8 cellular contexts compared by ENCODE assay signal in the genomic region with DNA sequence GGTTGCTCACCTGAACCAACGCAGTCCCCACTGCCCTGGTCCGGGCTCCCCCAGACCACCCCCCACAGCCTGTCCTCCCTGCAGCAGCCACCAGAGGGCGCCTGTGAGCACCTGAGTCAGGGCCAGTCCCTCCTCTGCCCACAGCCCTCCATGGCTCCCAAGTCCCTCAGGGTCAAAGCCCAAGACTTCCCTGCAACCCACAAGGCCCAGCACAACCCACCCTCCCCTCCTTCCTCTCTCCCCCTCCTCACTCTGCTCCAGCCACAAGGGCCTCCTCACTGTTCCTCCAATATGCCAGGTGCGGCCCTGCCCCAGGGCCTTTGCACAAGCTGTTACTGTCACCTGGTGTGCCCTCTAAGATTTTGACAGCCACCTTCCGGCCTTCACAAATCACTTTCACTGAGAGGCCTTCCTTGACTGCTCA. TPM values are rescaled to one million over a fixed set of nuclear protein-coding genes. Genes with fewer than 3 reads are reported as not detected.
A peak's percentile ranks its signal among the peaks of the same experiment; 100 is the strongest.
DNase-seq lines count a peak whose midpoint lies in the region; ATAC-seq and TF ChIP-seq lines count a peak whose summit lies in the region.

No MANE protein-coding gene starts in this region.

- no peaks in the 10 kb centered on the region for H3K36me3 ChIP-seq in sigmoid colon
- H3K36me3 ChIP-seq in ovary, result no peaks in the 10 kb centered on the region

- peaks cover 26% of the 10 kb centered on the region for H3K4me1 Mint-ChIP-seq in activated CD4-positive, alpha-beta T cell treated with anti-CD3 and anti-CD28 coated beads, Interleukin-2, amount 10 ng/mL, durations not matched to agents 7 days and 5 days

- H3K36me3 Mint-ChIP-seq in activated CD4-positive, alpha-beta T cell treated with anti-CD3 and anti-CD28 coated beads, Interleukin-2, amount 10 ng/mL, durations not matched to agents 7 days and 5 days (ENCODE audit: low read depth), result peaks cover 27% of the 10 kb centered on the region

- H3K4me1 ChIP-seq in sigmoid colon (no peaks in the 10 kb centered on the region), ovary (ENCODE audit: insufficient read depth) (peaks cover 5% of the 10 kb centered on the region)

- TF ChIP-seq EP300 in sigmoid colon (IDR thresholded peaks at IDR 0.05) (no peak), ovary (IDR thresholded peaks at IDR 0.05) (no peak)

- H3K27ac ChIP-seq in sigmoid colon (no peak overlapping the region), ovary (no peak overlapping the region)

- CTCF ChIA-PET in activated CD4-positive, alpha-beta T cell treated with anti-CD3 and anti-CD28 coated beads, Interleukin-2, amount 10 ng/mL, durations not matched to agents 7 days and 5 days (lab: Charles Lee), result interaction anchor here (0.6 to 1.6 kb wide), 8 partner anchors 9 to 285 kb away, joined by 3 to 7 read pairs (median 4); partner anchors contain the start of genes GNA15 and NCLN

- no peaks in the 10 kb centered on the region for H3K27me3 Mint-ChIP-seq in activated CD4-positive, alpha-beta T cell treated with anti-CD3 and anti-CD28 coated beads, Interleukin-2, amount 10 ng/mL, durations not matched to agents 7 days and 5 days

- H3K4me3 Mint-ChIP-seq in activated CD4-positive, alpha-beta T cell treated with anti-CD3 and anti-CD28 coated beads, Interleukin-2, amount 10 ng/mL, durations not matched to agents 7 days and 5 days, result no peak overlapping the region

- TF ChIP-seq POLR2A in sigmoid colon (IDR thresholded peaks at IDR 0.05) (no peak), ovary (IDR thresholded peaks at IDR 0.05) (no peak)

- H3K4me3 ChIP-seq in HFF-Myc (replicated peaks; ENCODE audit: low read depth, low read length) (no peak overlapping the region), sigmoid colon (no peak overlapping the region), ovary (no peak overlapping the region)

- WGBS in sigmoid colon, 2 donors, result 53 to 70% methylated on average over 5 of the region's 5 CpGs
- WGBS in ovary, 3 donors, result 61 to 69% (median 66%) methylated on average over 5 of the region's 5 CpGs

- peak overlapping the region; percentile 13 for H3K27ac Mint-ChIP-seq in activated CD4-positive, alpha-beta T cell treated with anti-CD3 and anti-CD28 coated beads, Interleukin-2, amount 10 ng/mL, durations not matched to agents 7 days and 5 days

- ATAC-seq in HG03432 (IDR thresholded peaks at IDR 0.05; ENCODE audit: unreplicated experiment) (no peak), GM21619 (IDR thresholded peaks at IDR 0.05; ENCODE audit: unreplicated experiment) (no peak)

- peak; percentile 88 for TF ChIP-seq CTCF in HFF-Myc (IDR thresholded peaks at IDR 0.05; ENCODE audit: low read depth, low read length, missing control alignments)
- peak in 3 of 4 experiments; percentile 11 to 52 (median 13) for TF ChIP-seq CTCF in sigmoid colon (IDR thresholded peaks at IDR 0.05)
- TF ChIP-seq CTCF in ovary (IDR thresholded peaks at IDR 0.05), result no peak

- no peaks in the 10 kb centered on the region for H3K9me3 ChIP-seq in sigmoid colon
- H3K9me3 ChIP-seq in ovary, result no peaks in the 10 kb centered on the region

- POLR2A ChIA-PET in activated CD4-positive, alpha-beta T cell treated with anti-CD3 and anti-CD28 coated beads, Interleukin-2, amount 10 ng/mL, durations not matched to agents 7 days and 5 days (lab: Charles Lee), result no interaction called here

- H3K27me3 ChIP-seq in sigmoid colon, result peaks cover 0 to 24% (median 0%) of the 10 kb centered on the region in 3 donors
- H3K27me3 ChIP-seq in ovary, result no peaks in the 10 kb centered on the region

- DNase-seq in HFF-Myc (ENCODE audit: extremely low read depth, low read depth) (no peak), sigmoid colon (no peak), AG08395 (ENCODE audit: low spot score) (no peak), ovary (no peak)
- peak; percentile 64 for DNase-seq in activated CD4-positive, alpha-beta T cell treated with anti-CD3 and anti-CD28 coated beads, Interleukin-2, amount 10 ng/mL, durations not matched to agents 7 days and 5 days
- DNase-seq in effector CD8-positive, alpha-beta T cell (lab: John Stamatoyannopoulos, UW), result peak; percentile 74

- H3K9me3 Mint-ChIP-seq in activated CD4-positive, alpha-beta T cell treated with anti-CD3 and anti-CD28 coated beads, Interleukin-2, amount 10 ng/mL, durations not matched to agents 7 days and 5 days, result no peaks in the 10 kb centered on the region

- intact Hi-C loops in sigmoid colon (cut with DNase I), result no loop called here
- intact Hi-C loops in ovary (cut with DNase I), result no loop called here

RNA-seq across cellular contexts. Expression of gene GNA15, which starts 10.9 kb away (rescaled TPM):
- 10 to 100 TPM; 22.8 to 23.6 TPM for total RNA-seq in activated CD4-positive, alpha-beta T cell treated with anti-CD3 and anti-CD28 coated beads, Interleukin-2, amount 10 ng/mL, durations not matched to agents 7 days and 5 days
- total RNA-seq in sigmoid colon (1 to 10 TPM in 3 of 4 donors, under 1 TPM in 1; 0.55 to 6.0 (median 4.4) TPM), ovary (1 to 10 TPM; 1.2 to 4.8 (median 1.4) TPM)
- polyA plus RNA-seq in sigmoid colon (1 to 10 TPM; 4.2 to 5.6 (median 5.1) TPM), ovary (1 to 10 TPM; 1.2 to 1.9 TPM)

RNA-seq across cellular contexts. Expression of gene S1PR4, which starts 31.9 kb away (rescaled TPM):
- 100 to 1,000 TPM; 162 to 209 TPM for total RNA-seq in activated CD4-positive, alpha-beta T cell treated with anti-CD3 and anti-CD28 coated beads, Interleukin-2, amount 10 ng/mL, durations not matched to agents 7 days and 5 days
- total RNA-seq in sigmoid colon, result 1 to 10 TPM in 1 of 4 donors, under 1 TPM in 2, not detected in 1; 0.33 to 1.9 (median 0.36) TPM
- 10 to 100 TPM in 1 of 3 donors, under 1 TPM in 1, not detected in 1; 0.60 to 24.4 TPM for polyA plus RNA-seq in sigmoid colon
- 1 to 10 TPM in 1 of 7 donors, under 1 TPM in 5, not detected in 1; 0.20 to 1.1 (median 0.49) TPM for total RNA-seq in ovary
- 1 to 10 TPM in 1 of 2 donors, not detected in 1; 1.0 TPM for polyA plus RNA-seq in ovary

RNA-seq across cellular contexts. Expression of gene NCLN, which starts 39.0 kb away (rescaled TPM):
- total RNA-seq in activated CD4-positive, alpha-beta T cell treated with anti-CD3 and anti-CD28 coated beads, Interleukin-2, amount 10 ng/mL, durations not matched to agents 7 days and 5 days, result 10 to 100 TPM; 52.1 to 56.0 TPM
- total RNA-seq in sigmoid colon, result 10 to 100 TPM; 12.2 to 23.5 (median 16.0) TPM
- polyA plus RNA-seq in sigmoid colon, result 10 to 100 TPM; 15.0 to 94.7 (median 18.7) TPM
- total RNA-seq in ovary, result 10 to 100 TPM; 11.4 to 43.6 (median 25.2) TPM
- polyA plus RNA-seq in ovary, result 10 to 100 TPM in 1 of 2 donors, 1 to 10 TPM in 1; 5.3 to 22.1 TPM

RNA-seq across cellular contexts. Expression of gene GNA11, which starts 52.5 kb away (rescaled TPM):
- under 1 TPM; 0.79 to 0.87 TPM for total RNA-seq in activated CD4-positive, alpha-beta T cell treated with anti-CD3 and anti-CD28 coated beads, Interleukin-2, amount 10 ng/mL, durations not matched to agents 7 days and 5 days
- 10 to 100 TPM; 43.2 to 52.5 (median 45.4) TPM for total RNA-seq in sigmoid colon
- polyA plus RNA-seq in sigmoid colon, result 100 to 1,000 TPM in 2 of 3 donors, 10 to 100 TPM in 1; 90.1 to 151 (median 150) TPM
- total RNA-seq in ovary, result 10 to 100 TPM; 27.3 to 66.7 (median 57.1) TPM
- 10 to 100 TPM; 44.0 to 46.2 TPM for polyA plus RNA-seq in ovary

Comparison
In these comparisons a context has a peak if more than half of its experiments do, and no peak if none do; other contexts are left out.
1. DNase-seq: peak in activated CD4-positive, alpha-beta T cell treated with anti-CD3 and anti-CD28 coated beads, Interleukin-2, amount 10 ng/mL, durations not matched to agents 7 days and 5 days (single experiment) and effector CD8-positive, alpha-beta T cell (single experiment); none in HFF-Myc (single experiment), sigmoid colon (single experiment), AG08395 (single experiment) and ovary (0 of 5).
2. CTCF ChIP-seq: peak in HFF-Myc (single experiment) and sigmoid colon (3 of 4); none in ovary (0 of 3).
3. RNA of gene S1PR4, which starts 31.9 kb away (total RNA-seq): 162 to 209 TPM in activated CD4-positive, alpha-beta T cell treated with anti-CD3 and anti-CD28 coated beads, Interleukin-2, amount 10 ng/mL, durations not matched to agents 7 days and 5 days; 0.20 to 1.1 TPM in ovary and 0.33 to 1.9 TPM in sigmoid colon; every median in the first group is over 10 times any median in the second.